In the genomic region with DNA sequence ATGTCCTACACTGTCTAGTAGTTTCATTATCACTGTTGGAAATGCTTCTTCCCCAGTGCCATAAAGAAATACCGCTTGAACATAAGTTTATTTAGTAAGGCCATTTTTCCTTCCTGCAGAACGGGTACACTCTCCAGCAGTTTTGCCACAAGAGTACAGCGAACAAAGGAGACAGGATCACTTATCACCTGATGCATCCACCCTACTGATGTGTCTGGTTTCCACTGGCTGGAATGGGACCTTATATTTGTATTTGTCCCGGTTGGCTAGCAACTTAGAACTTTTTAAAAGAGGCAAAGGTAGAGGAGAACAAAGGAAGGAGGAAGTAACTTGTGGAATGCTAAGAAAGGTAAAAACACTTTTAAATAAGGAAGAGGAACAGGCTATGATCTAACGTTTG, we compare ENCODE assay signal across 16 cellular contexts. TPM values are rescaled to one million over a fixed set of nuclear protein-coding genes. Genes with fewer than 3 reads are reported as not detected.
DNase-seq lines count a peak whose midpoint lies in the region; ATAC-seq and TF ChIP-seq lines count a peak whose summit lies in the region.
"Not testable (repeated sequence)": the region's sequence is repeated elsewhere in the genome, so short reads cannot be mapped to it uniquely, and the experiment has no call there.
"Had no signal": no experiment of that assay in that cellular context is flagged by ENCODE, and none has a peak within 500 bp of the region (broad histone marks: within the 10 kb centered on the region; RNA-seq: fewer than 3 reads in every experiment).

No MANE protein-coding gene starts in this region.

- peak overlapping the region; percentile 88 for H2AFZ ChIP-seq in mammary epithelial cell (ENCODE audit: low read depth, low read length)

- 50% methylated on average over 4 of the region's 5 CpGs for WGBS in mammary epithelial cell (ENCODE audit: low coverage, missing lambda C conversion rate)
- 23 to 35% methylated on average over 5 of the region's 5 CpGs for WGBS in esophagus squamous epithelium, 2 donors

- H3K4me1 ChIP-seq in HUES6 (ENCODE audit: control insufficient read depth, insufficient read depth, low read length) (peaks cover 45% of the 10 kb centered on the region), esophagus squamous epithelium (peaks cover 0 to 13% (median 4%) of the 10 kb centered on the region in 3 donors), iPS-20b (ENCODE audit: insufficient read depth, low read length) (peaks cover 19% of the 10 kb centered on the region)
- H3K4me1 ChIP-seq in mammary epithelial cell (ENCODE audit: insufficient read depth, low read length); mucosa of descending colon (ENCODE audit: low read depth): not testable (repeated sequence)

- H3K27ac ChIP-seq in HUES6 (ENCODE audit: low read depth, low read length) (peak overlapping the region; percentile 78; the same call in 1 of the 2 replicates), esophagus squamous epithelium (peak overlapping the region in 3 of 4 donors; percentile 65 to 72 (median 71)), iPS-20b (ENCODE audit: low read length) (peak overlapping the region; percentile 80)
- not testable (repeated sequence) for H3K27ac ChIP-seq in mammary epithelial cell (ENCODE audit: insufficient read depth, low read depth, low read length)

- peak; percentile 55 for ATAC-seq in mucosa of descending colon

- not testable (repeated sequence) for H4K20me1 ChIP-seq in mammary epithelial cell (ENCODE audit: insufficient read depth, low read length)

- dilution Hi-C loops in mammary epithelial cell (cut with HindIII; ENCODE audit: low sequenced_read_pairs), result not testable (repeated sequence)

- CTCF ChIA-PET in mammary epithelial cell (lab: Charles Lee; ENCODE audit: low non-redundant PET), result not testable (repeated sequence)

- H3K4me1 Mint-ChIP-seq in endothelial cell (ENCODE audit: unreplicated experiment) (peaks cover 20% of the 10 kb centered on the region), type B pancreatic cell (ENCODE audit: unreplicated experiment) (peaks cover 11% of the 10 kb centered on the region)

- not testable (repeated sequence) for H3K27me3 ChIP-seq in HUES6 (ENCODE audit: control insufficient read depth, insufficient read depth, low read length); mammary epithelial cell (ENCODE audit: insufficient read depth, low read length); esophagus squamous epithelium; iPS-20b (ENCODE audit: insufficient read depth, low read length)

- peak overlapping the region; percentile 80 for H3K9ac ChIP-seq in HUES6 (ENCODE audit: low read length)
- H3K9ac ChIP-seq in mammary epithelial cell (ENCODE audit: insufficient read depth, low read length), result not testable (repeated sequence)
- peak overlapping the region; percentile 54; the same call in 1 of the 2 replicates for H3K9ac ChIP-seq in iPS-20b (ENCODE audit: low read depth, low read length)

- BruUV-seq in mammary epithelial cell (replicated peaks; lab: Mats Ljungman, UMichigan), result not testable (repeated sequence)

- intact Hi-C loops in mammary epithelial cell (cut with micrococcal nuclease); esophagus squamous epithelium (cut with DNase I); mucosa of descending colon (cut with DNase I, micrococcal nuclease): not testable (repeated sequence)

- H3K36me3 ChIP-seq in HUES6 (ENCODE audit: control insufficient read depth, insufficient read depth, low read length); mammary epithelial cell (ENCODE audit: insufficient read depth, low read length); esophagus squamous epithelium; iPS-20b (ENCODE audit: insufficient read depth, low read depth, low read length); mucosa of descending colon (ENCODE audit: low read depth): not testable (repeated sequence)

- not testable (repeated sequence) for H3K4me3 ChIP-seq in HUES6 (ENCODE audit: low read depth, low read length); mammary epithelial cell (replicated peaks in 1 of 3; ENCODE audit: insufficient read depth in 1 of 3, low read depth in 2 of 3, low read length in 3 of 3); esophagus squamous epithelium; iPS-20b (ENCODE audit: low read length); mucosa of descending colon

- H3K9me3 Mint-ChIP-seq in endothelial cell (ENCODE audit: unreplicated experiment); type B pancreatic cell: not testable (repeated sequence)

- peak; percentile 6 for DNase-seq in ELF-1 (ENCODE audit: low read depth, low spot score)
- not testable (repeated sequence) for DNase-seq in mammary epithelial cell; endothelial cell (ENCODE audit: low spot score); esophagus squamous epithelium (lab: John Stamatoyannopoulos, UW); mucosa of descending colon; type B pancreatic cell (ENCODE audit: extremely low spot score, unreplicated experiment)

- H3K27ac Mint-ChIP-seq in endothelial cell (ENCODE audit: unreplicated experiment) (peak overlapping the region; percentile 55), type B pancreatic cell (peak overlapping the region; percentile 14)

- not testable (repeated sequence) for TF ChIP-seq POLR2A in esophagus squamous epithelium (IDR thresholded peaks at IDR 0.05)

- H3K36me3 Mint-ChIP-seq in endothelial cell (ENCODE audit: low read depth, unreplicated experiment); type B pancreatic cell: not testable (repeated sequence)

- not testable (repeated sequence) for H3K79me2 ChIP-seq in mammary epithelial cell (ENCODE audit: insufficient read depth, low read length)

- not testable (repeated sequence) for H3K4me2 ChIP-seq in mammary epithelial cell (ENCODE audit: insufficient read depth, low read depth, low read length)

- H3K4me3 Mint-ChIP-seq in endothelial cell (ENCODE audit: unreplicated experiment); type B pancreatic cell: not testable (repeated sequence)

- in situ Hi-C loops in mammary epithelial cell (cut with MboI; ENCODE audit: low sequenced_read_pairs in 2 of 2), result not testable (repeated sequence)

- H3K9me3 ChIP-seq in HUES6 (ENCODE audit: control insufficient read depth, insufficient read depth, low read depth, low read length); mammary epithelial cell (replicated peaks; ENCODE audit: insufficient read depth, low read length); esophagus squamous epithelium; iPS-20b (ENCODE audit: insufficient read depth, low read depth, low read length); mucosa of descending colon: not testable (repeated sequence)

- H3K27me3 Mint-ChIP-seq in endothelial cell (ENCODE audit: unreplicated experiment), result not testable (repeated sequence)
- H3K27me3 Mint-ChIP-seq in type B pancreatic cell, result peaks cover 15% of the 10 kb centered on the region

- not testable (repeated sequence) for TF ChIP-seq CTCF in mammary epithelial cell (conservative IDR thresholded peaks at IDR 0.05 in 1 of 2, IDR thresholded peaks at IDR 0.05 in 1 of 2; ENCODE audit: extremely low read depth in 1 of 2, insufficient read depth in 1 of 2, low read depth in 1 of 2, low read length in 2 of 2); endothelial cell (IDR thresholded peaks at IDR 0.05; ENCODE audit: unreplicated experiment); esophagus squamous epithelium (IDR thresholded peaks at IDR 0.05); mucosa of descending colon (IDR thresholded peaks at IDR 0.05); type B pancreatic cell (conservative IDR thresholded peaks at IDR 0.05)

RNA-seq across cellular contexts. Expression of a gene that starts 46.1 kb away (rescaled TPM):
- under 1 TPM in 1 of 2 donors, not detected in 1; 0.17 TPM for total RNA-seq in mammary epithelial cell
- not detected for polyA plus RNA-seq in mammary epithelial cell
- not detected for polyA minus RNA-seq in mammary epithelial cell
- 4.7 TPM for total RNA-seq in endothelial cell (ENCODE audit: unreplicated experiment)
- total RNA-seq in esophagus squamous epithelium, result 1 to 10 TPM in 2 of 4 donors, under 1 TPM in 2; 0.53 to 4.5 (median 1.8) TPM
- total RNA-seq in mucosa of descending colon, result under 1 TPM; 0.05 to 0.82 (median 0.06) TPM
- 8.0 and 9.9 TPM in 2 replicates for total RNA-seq in type B pancreatic cell (ENCODE audit: low replicate concordance)
- total RNA-seq: A673; CD4-positive, alpha-beta memory T cell; G401; GM12878; HT-29 had no signal
- polyA plus RNA-seq: AG04450; CD14-positive monocyte; CD4-positive, alpha-beta memory T cell; IgD-negative memory B cell had no signal
